9 cellular contexts compared by ENCODE assay signal in the genomic region with DNA sequence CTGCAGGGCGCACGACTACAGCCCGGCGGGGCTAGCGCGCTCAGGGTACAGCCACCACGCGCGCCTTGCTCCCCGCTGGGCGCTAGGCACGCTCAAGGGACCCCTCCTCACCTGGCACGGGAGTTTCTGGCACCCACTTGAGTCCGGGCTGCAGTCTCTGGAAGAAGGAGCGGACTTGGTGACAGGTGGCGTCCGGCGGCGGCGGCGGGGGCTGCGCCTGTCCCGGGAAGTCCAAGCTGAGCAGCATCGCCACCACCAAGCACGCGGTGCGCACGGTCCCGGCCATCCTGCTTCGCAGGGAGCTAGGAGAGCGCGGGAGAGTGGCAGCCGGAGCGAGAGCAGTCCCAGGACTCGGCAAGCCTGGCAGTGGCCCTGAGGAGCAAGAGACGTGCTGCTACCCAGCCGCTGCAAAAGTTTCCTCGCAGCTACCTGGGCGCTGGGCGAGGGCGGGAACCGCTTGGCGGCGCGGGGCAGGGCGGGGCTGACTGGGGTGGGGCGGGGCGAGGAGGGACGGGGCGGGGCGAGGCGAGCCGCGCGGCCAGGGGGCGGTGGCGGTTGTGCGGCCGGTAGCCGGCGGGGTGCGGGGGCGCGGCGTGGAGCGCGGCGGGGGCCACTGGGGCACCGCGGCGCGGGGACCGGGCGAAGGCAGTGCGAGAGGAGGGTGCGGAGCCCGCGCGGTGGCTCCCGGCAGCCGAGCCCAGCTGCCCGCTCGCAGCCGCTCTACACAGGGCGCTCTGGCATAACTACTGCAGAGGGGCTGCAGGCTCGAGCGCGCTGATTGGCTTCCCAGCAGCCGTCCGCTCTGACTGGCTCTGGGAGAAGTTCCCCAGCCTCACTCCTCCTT. TPM values are rescaled to one million over a fixed set of nuclear protein-coding genes. Genes with fewer than 3 reads are reported as not detected.
DNase-seq lines count a peak whose midpoint lies in the region; ATAC-seq and TF ChIP-seq lines count a peak whose summit lies in the region.
"Had no signal": no experiment of that assay in that cellular context is flagged by ENCODE, and none has a peak within 500 bp of the region (broad histone marks: within the 10 kb centered on the region; RNA-seq: fewer than 3 reads in every experiment).

A gene (minus strand): TSS at position 431 of the 844 bp plus-strand sequence.

- DNase-seq in NCI-H1092 treated with DMSO at 0.1 percent for 48 hours (lab: John Stamatoyannopoulos, UW) (peak; percentile 81), dorsolateral prefrontal cortex (peak in 2 of 10 donors; percentile 3 to 40), lung (ENCODE audit: low spot score) (no peak), KG1 (lab: John Stamatoyannopoulos, UW) (no peak), WERI-Rb-1 (no peak)
- peak; percentile 24 to 26 for DNase-seq in activated CD4-positive, alpha-beta T cell treated with anti-CD3 and anti-CD28 coated beads for 4 hours
- DNase-seq in stimulated activated CD8-positive, alpha-beta memory T cell treated with anti-CD3 and anti-CD28 coated beads, Interleukin-4, amount 100 ng/mL, for 48 hours = peak; percentile 46

- ATAC-seq in GM18907 (IDR thresholded peaks at IDR 0.05; ENCODE audit: unreplicated experiment) (peak; percentile 71), lung (ENCODE audit: insufficient read depth, low FRiP score) (peak; percentile 50)

- peaks cover 0 to 5% of the 10 kb centered on the region in 2 donors for H3K4me1 ChIP-seq in lung (ENCODE audit: control insufficient read depth in 2 of 2, insufficient read depth in 2 of 2, low read length in 2 of 2)

- intact Hi-C loops in dorsolateral prefrontal cortex (cut with DNase I) = no loop called here

- H3K27me3 ChIP-seq in dorsolateral prefrontal cortex (peaks cover 0 to 90% (median 38%) of the 10 kb centered on the region in 45 donors), lung (ENCODE audit: control insufficient read depth, insufficient read depth) (peaks cover 8% of the 10 kb centered on the region), WERI-Rb-1 (ENCODE audit: insufficient read depth, low read depth, severe bottlenecking) (peaks cover 71% of the 10 kb centered on the region)

- H3K36me3 ChIP-seq in lung (ENCODE audit: control insufficient read depth in 2 of 2, insufficient read depth in 2 of 2, low read length in 2 of 2) = no peaks in the 10 kb centered on the region
- H3K36me3 ChIP-seq in WERI-Rb-1 = no peaks in the 10 kb centered on the region

- TF ChIP-seq CTCF in dorsolateral prefrontal cortex (IDR thresholded peaks at IDR 0.05 in 54 of 56, conservative IDR thresholded peaks at IDR 0.05 in 2 of 56; ENCODE audit: low read depth in 1 of 56, partially characterized antibody in 56 of 56) (no peak), lung (IDR thresholded peaks at IDR 0.05; ENCODE audit: control extremely low read depth, extremely low read depth) (no peak), WERI-Rb-1 (IDR thresholded peaks at IDR 0.05; ENCODE audit: low read depth, low read length) (no peak)

- H3K27ac ChIP-seq in dorsolateral prefrontal cortex (no peak within 1 kb of the TSS), lung (ENCODE audit: low read depth in 1 of 2, low read length in 1 of 2) (no peak within 1 kb of the TSS), WERI-Rb-1 (no peak within 1 kb of the TSS)

- WGBS in lung, 2 donors = 1 to 41% methylated on average over 24 to 90 of the region's 90 CpGs

- H3K4me3 ChIP-seq in dorsolateral prefrontal cortex = peak within 1 kb of the TSS in 58 of 59 donors; percentile 15 to 64 (median 44)
- H3K4me3 ChIP-seq in lung = no peak within 1 kb of the TSS
- H3K4me3 ChIP-seq in WERI-Rb-1 (ENCODE audit: low read depth, low read length) = no peak within 1 kb of the TSS

- peaks cover 0 to 2% of the 10 kb centered on the region in 2 donors for H3K9me3 ChIP-seq in lung (ENCODE audit: control insufficient read depth in 2 of 2, insufficient read depth in 1 of 2, low read length in 1 of 2)
- no peaks in the 10 kb centered on the region for H3K9me3 ChIP-seq in WERI-Rb-1 (ENCODE audit: severe bottlenecking)

RNA-seq across cellular contexts. Expression of the gene that starts here (rescaled TPM):
- total RNA-seq in dorsolateral prefrontal cortex (1 to 10 TPM in 37 of 120 experiments, under 1 TPM in 71, not detected in 12; 0.18 to 3.6 (median 0.75) TPM), lung (100 to 1,000 TPM in 1 of 2 donors, 10 to 100 TPM in 1; 56.0 to 270 TPM)
- 10 to 100 TPM in 1 of 2 donors, 1 to 10 TPM in 1; 8.3 to 48.8 TPM for polyA plus RNA-seq in lung
- total RNA-seq: NCI-H460 had no signal

Comparison
In these comparisons a context has a peak if more than half of its experiments do, and no peak if none do; other contexts are left out.
1. RNA of the gene that starts here (total RNA-seq): 56.0 to 270 TPM in lung; 0.18 to 3.6 TPM in dorsolateral prefrontal cortex; every median in the first group is over 10 times any median in the second.
2. DNase-seq: peak in NCI-H1092 treated with DMSO at 0.1 percent for 48 hours (single experiment), activated CD4-positive, alpha-beta T cell treated with anti-CD3 and anti-CD28 coated beads for 4 hours (2 of 2) and stimulated activated CD8-positive, alpha-beta memory T cell treated with anti-CD3 and anti-CD28 coated beads, Interleukin-4, amount 100 ng/mL, for 48 hours (single experiment); none in lung (single experiment), KG1 (single experiment) and WERI-Rb-1 (single experiment).
3. H3K4me3 ChIP-seq: peak in dorsolateral prefrontal cortex (58 of 59); none in lung (single experiment) and WERI-Rb-1 (single experiment).